Comparison of ENCODE assay signal across 8 cellular contexts in the genomic region with DNA sequence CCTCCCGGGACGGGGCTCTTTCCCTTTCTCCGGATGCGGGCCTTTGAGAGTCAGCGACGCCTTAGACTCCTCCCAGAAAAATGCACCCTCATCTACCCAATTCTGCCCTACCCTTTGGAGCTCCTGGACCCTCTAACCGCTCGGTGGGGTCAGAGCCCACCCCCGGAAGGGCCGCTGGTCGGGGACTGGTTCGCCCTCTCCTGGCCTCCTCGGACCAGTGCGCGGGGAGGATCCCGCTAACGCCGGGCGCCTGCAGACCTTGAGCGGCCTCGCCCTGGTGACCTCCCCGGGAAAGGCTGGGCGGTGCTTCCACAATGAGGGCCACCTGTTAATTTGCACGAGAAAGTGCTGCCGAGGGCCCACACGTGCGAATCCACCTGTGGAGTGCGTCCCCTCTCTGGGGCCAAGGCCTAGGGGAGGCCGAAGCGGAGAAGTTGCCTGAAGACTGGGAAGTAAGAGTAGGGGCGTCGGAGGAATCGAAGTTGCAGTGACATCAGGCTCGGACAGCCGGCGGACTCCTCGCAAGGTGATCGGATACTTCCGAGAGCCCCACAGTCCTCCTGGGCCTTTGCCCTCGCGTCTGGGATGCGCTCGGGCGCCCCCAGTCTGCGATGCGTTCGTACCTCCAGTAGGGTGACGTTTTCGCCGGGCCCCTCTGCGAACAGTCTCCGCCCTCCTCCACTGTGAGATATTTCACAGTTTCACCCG.
DNase-seq lines count a peak whose midpoint lies in the region; ATAC-seq lines count a peak whose summit lies in the region.

No MANE protein-coding gene starts in this region.

- DNase-seq in NCI-H82 (lab: John Stamatoyannopoulos, UW) (peak; percentile 77), NCI-H82 treated with DMSO at 0.1 percent for 48 hours (lab: John Stamatoyannopoulos, UW; ENCODE audit: unreplicated experiment) (no peak), NCI-H2081 (lab: John Stamatoyannopoulos, UW) (peak; percentile 87 to 90), islet precursor cell (peak; percentile 97)
- DNase-seq in activated CD4-positive, CD25-positive, alpha-beta regulatory T cell (lab: John Stamatoyannopoulos, UW) = peak; percentile 71 to 81 (median 76)
- DNase-seq in central memory CD4-positive, alpha-beta T cell = peak; percentile 90
- DNase-seq in stimulated activated CD4-positive, alpha-beta T cell treated with anti-CD3 and anti-CD28 coated beads, Interleukin-12 subunit alpha, Interleukin-12 subunit beta, amount 100 ng/mL, for 4 hours = peak; percentile 83

- peak; percentile 85 for ATAC-seq in HG02970 (IDR thresholded peaks at IDR 0.05; ENCODE audit: low FRiP score, unreplicated experiment)
